Comparison of ENCODE assay signal across 17 cellular contexts in genomic region chr2:227451655-227451992, GRCh38.
"Had no signal": no experiment of that assay in that cellular context is flagged by ENCODE, and none has a peak within 500 bp of the region (broad histone marks: within the 10 kb centered on the region; RNA-seq: fewer than 3 reads in every experiment).

No MANE protein-coding gene starts in this region.

- H3K4me3 ChIP-seq: adrenal gland, heart left ventricle, skin epidermis had no signal

- H3K27ac ChIP-seq: foreskin keratinocyte, parathyroid adenoma, skin epidermis had no signal

- H3K27me3 ChIP-seq: adrenal gland, foreskin keratinocyte, heart left ventricle had no signal

- H3K36me3 ChIP-seq: adrenal gland, heart left ventricle had no signal

- DNase-seq: activated CD4-positive, alpha-beta memory T cell treated with anti-CD3 and anti-CD28 coated beads, Interleukin-2, amount 10 ng/mL, durations not matched to agents 7 days and 5 days; activated CD4-positive, alpha-beta T cell treated with anti-CD3 and anti-CD28 coated beads for 36 hours; activated effector memory CD4-positive, alpha-beta T cell treated with anti-CD3 and anti-CD28 coated beads, Interleukin-2, amount 50 U/mL, for 16 hours; activated T-cell treated with anti-CD3 and anti-CD28 coated beads, Interleukin-2, amount 50 U/mL, for 4 hours; adrenal gland; central memory CD4-positive, alpha-beta T cell; cortex of kidney; effector CD8-positive, alpha-beta T cell; foreskin keratinocyte; heart left ventricle; naive thymus-derived CD8-positive, alpha-beta T cell; stimulated activated CD4-positive, alpha-beta T cell treated with anti-CD3 and anti-CD28 coated beads, Interleukin-4, amount 100 ng/mL, for 4 hours; stimulated activated CD8-positive, alpha-beta memory T cell treated with anti-CD3 and anti-CD28 coated beads, Interleukin-4, amount 100 ng/mL, for 48 hours; stimulated activated naive CD4-positive, alpha-beta T cell treated with Interleukin-2 at 50 U/mL for 16 hours; T-helper 17 cell had no signal

- ATAC-seq: activated CD4-positive, alpha-beta T cell treated with anti-CD3 and anti-CD28 coated beads for 36 hours; activated T-cell treated with anti-CD3 and anti-CD28 coated beads, Interleukin-2, amount 50 U/mL, for 4 hours; foreskin keratinocyte; naive thymus-derived CD8-positive, alpha-beta T cell; T-helper 17 cell had no signal

- H3K9me3 ChIP-seq: adrenal gland, heart left ventricle had no signal

- H3K4me1 ChIP-seq: foreskin keratinocyte, parathyroid adenoma had no signal
